ENCODE assay signal across 8 cellular contexts in genomic region chr9:93095205-93096130, GRCh38. TPM values are rescaled to one million over a fixed set of nuclear protein-coding genes. Genes with fewer than 3 reads are reported as not detected.
DNase-seq lines count a peak whose midpoint lies in the region; ATAC-seq and TF ChIP-seq lines count a peak whose summit lies in the region.

No MANE protein-coding gene starts in this region.

- TF ChIP-seq CTCF in epithelial cell of proximal tubule (conservative IDR thresholded peaks at IDR 0.05; ENCODE audit: low read depth, low read length), result no peak

- DNase-seq in DMS153 treated with DMSO at 0.1 percent for 48 hours (lab: John Stamatoyannopoulos, UW; ENCODE audit: unreplicated experiment), result peak; percentile 97
- DNase-seq in OCI-M1 (lab: John Stamatoyannopoulos, UW), result peak; percentile 100
- peak; percentile 100 for DNase-seq in activated T-cell treated with anti-CD3 and anti-CD28 coated beads for 48 hours (ENCODE audit: low read depth)
- peak; percentile 64 for DNase-seq in epithelial cell of proximal tubule (ENCODE audit: low read depth)
- DNase-seq in mucosa of gallbladder (ENCODE audit: low spot score), result peak; percentile 100
- peak; percentile 100 for DNase-seq in stimulated activated CD8-positive, alpha-beta memory T cell treated with anti-CD3 and anti-CD28 coated beads, Interleukin-4, amount 100 ng/mL, for 1 hour (ENCODE audit: low read depth in 2 of 2, low spot score in 1 of 2)

- peak overlapping the region; percentile 60 for H3K4me3 ChIP-seq in epithelial cell of proximal tubule (ENCODE audit: low read depth, low read length)

- peak; percentile 64 for ATAC-seq in GM21619 (IDR thresholded peaks at IDR 0.05; ENCODE audit: unreplicated experiment)

- TF ChIP-seq RAD21 in Ishikawa (IDR thresholded peaks at IDR 0.05; ENCODE audit: low read depth), result no peak

- no peak for TF ChIP-seq EP300 in Ishikawa (IDR thresholded peaks at IDR 0.05; ENCODE audit: borderline replicate concordance)

TF ChIP-seq in Ishikawa, 13 proteins besides CTCF, POLR2A, EP300 and RAD21:
- no peak for TF ChIP-seq REST (IDR thresholded peaks at IDR 0.05; ENCODE audit: low read depth)
- TF ChIP-seq TEAD4 (IDR thresholded peaks at IDR 0.05), result no peak
- no peak for TF ChIP-seq NFIC (IDR thresholded peaks at IDR 0.05)
- TF ChIP-seq MAX (IDR thresholded peaks at IDR 0.05), result peak; percentile 42
- TF ChIP-seq TAF1 (IDR thresholded peaks at IDR 0.05; ENCODE audit: low read depth), result peak; percentile 37; the same call in 1 of the 2 replicates
- TF ChIP-seq USF1 (IDR thresholded peaks at IDR 0.05), result no peak
- TF ChIP-seq TCF12 (IDR thresholded peaks at IDR 0.05; ENCODE audit: low read depth), result 0 out of 2 replicates have a peak, but pooled peaks have one; percentile 22
- TF ChIP-seq YY1 (IDR thresholded peaks at IDR 0.05; ENCODE audit: low read depth), result no peak
- TF ChIP-seq EGR1 (IDR thresholded peaks at IDR 0.05), result peak; percentile 90
- TF ChIP-seq CEBPB (IDR thresholded peaks at IDR 0.05), result no peak
TF ChIP-seq in Ishikawa: peak in this region for 4.

RNA-seq across cellular contexts. Expression of gene CARD19, which starts 0.5 kb away (rescaled TPM):
- total RNA-seq in epithelial cell of proximal tubule (64.6 and 85.2 TPM in 2 replicates), mucosa of gallbladder (45.2 TPM)

RNA-seq across cellular contexts. Expression of gene SUSD3, which starts 37.0 kb away (rescaled TPM):
- total RNA-seq in epithelial cell of proximal tubule, result 1.4 and 2.9 TPM in 2 replicates
- total RNA-seq in mucosa of gallbladder, result 5.0 TPM

RNA-seq across cellular contexts. Expression of gene NINJ1, which starts 38.6 kb away (rescaled TPM):
- total RNA-seq in epithelial cell of proximal tubule, result 58.9 and 59.0 TPM in 2 replicates
- total RNA-seq in mucosa of gallbladder, result 75.6 TPM

Comparison
In these comparisons a context has a peak if more than half of its experiments do, and no peak if none do; other contexts are left out.
1. Peak in every context shown above with its lines: DNase-seq, ATAC-seq and H3K4me3 ChIP-seq.